In genomic region chr15:35376701-35377100, GRCh38 we compare ENCODE assay signal across 21 cellular contexts.
"Had no signal": no experiment of that assay in that cellular context is flagged by ENCODE, and none has a peak within 500 bp of the region (broad histone marks: within the 10 kb centered on the region; RNA-seq: fewer than 3 reads in every experiment).

No MANE protein-coding gene starts in this region.

- H3K4me1 ChIP-seq: SJCRH30 had no signal

- H3K36me3 ChIP-seq: SJCRH30 had no signal

- H3K27me3 ChIP-seq: SJCRH30 had no signal

- H3K9me3 ChIP-seq: SJCRH30 had no signal

- DNase-seq: KBM-7, MM.1S, NCI-H1092 treated with DMSO at 0.1 percent for 48 hours, NCI-H1436, NCI-H187, NCI-H2029, NCI-H2081 treated with DMSO at 0.1 percent for 48 hours, NCI-H2171, NCI-H226, NCI-H446, NCI-H510A, NCI-H524 treated with DMSO at 0.1 percent for 48 hours, NCI-H69, NCI-H774, RPMI8226, SHP77, SJCRH30 had no signal

- FAIRE-seq: HTR-8/SVneo, RCC 7860 had no signal

- ATAC-seq: SK-N-SH treated with all-trans-retinoic acid at 6 μM for 48 hours had no signal

- H3K27ac ChIP-seq: HL-60, SJCRH30 had no signal

- H3K4me3 ChIP-seq: SJCRH30 had no signal
